In the genomic region with DNA sequence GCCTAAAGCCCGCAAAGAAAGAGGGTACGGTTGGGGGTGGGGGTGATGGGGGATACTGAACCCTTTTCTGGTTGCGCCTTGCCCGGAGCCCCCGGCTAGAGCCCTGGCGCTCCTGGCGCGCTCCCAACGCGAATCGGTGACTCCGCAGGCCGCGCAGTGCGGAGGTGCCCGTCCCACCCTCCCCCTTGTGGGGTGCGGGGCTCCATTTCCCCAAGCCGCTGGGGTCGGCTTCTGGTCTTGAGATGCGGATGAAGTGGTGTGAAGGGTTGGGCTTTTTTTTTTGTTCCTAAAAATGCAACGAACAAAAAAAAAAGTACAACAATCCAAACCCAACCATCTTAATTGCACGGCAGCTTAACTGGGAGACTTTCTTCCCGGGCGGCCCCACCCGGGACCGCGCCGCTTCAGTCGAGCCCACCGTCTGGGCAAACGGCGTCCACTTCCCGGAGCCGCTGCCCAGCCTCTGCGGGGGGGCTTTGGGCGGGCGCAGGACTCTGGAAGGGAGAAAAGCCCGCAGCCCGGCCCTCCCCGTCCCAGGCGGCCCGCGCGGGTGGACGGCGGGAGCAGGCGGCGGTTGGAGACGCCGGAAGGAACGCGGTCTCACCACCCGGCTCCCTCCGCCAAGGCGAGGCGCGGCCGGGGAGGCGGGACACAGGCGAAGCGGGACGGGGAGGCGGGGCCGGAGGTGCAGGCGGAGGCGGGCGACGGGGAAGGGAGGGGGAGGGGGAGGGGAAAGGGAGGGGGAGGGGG, we compare ENCODE assay signal across 8 cellular contexts. TPM values are rescaled to one million over a fixed set of nuclear protein-coding genes. Genes with fewer than 3 reads are reported as not detected.
DNase-seq lines count a peak whose midpoint lies in the region; ATAC-seq, FAIRE-seq and TF ChIP-seq lines count a peak whose summit lies in the region.

No MANE protein-coding gene starts in this region.

- ATAC-seq in HG03045 (IDR thresholded peaks at IDR 0.05; ENCODE audit: unreplicated experiment), result peak; percentile 63

- TF ChIP-seq CTCF in choroid plexus epithelial cell (conservative IDR thresholded peaks at IDR 0.05; ENCODE audit: low read depth, low read length), result no peak

- DNase-seq in A172 (ENCODE audit: low spot score) (peak; percentile 54), GM18507 (ENCODE audit: extremely low spot score, insufficient read length, low read depth) (peak; percentile 78), NCI-H345 (lab: John Stamatoyannopoulos, UW) (peak; percentile 75), choroid plexus epithelial cell (ENCODE audit: low read depth) (peak; percentile 96), left kidney (ENCODE audit: low read depth, low spot score) (peak; percentile 97)
- peak; percentile 91 for DNase-seq in activated CD4-positive, alpha-beta T cell treated with anti-CD3 and anti-CD28 coated beads for 48 hours
- peak; percentile 62 to 87 (median 75) for DNase-seq in stimulated activated CD4-positive, alpha-beta T cell treated with anti-CD3 and anti-CD28 coated beads, Interleukin-1b, Interleukin-23, amount 100 ng/mL, for 24 hours (ENCODE audit: low read depth in 4 of 4, low spot score in 1 of 4)

- peak; percentile 74 for FAIRE-seq in GM18507 (lab: Jason Lieb, UNC)

- peak overlapping the region; percentile 74 for H3K4me3 ChIP-seq in choroid plexus epithelial cell (ENCODE audit: low read depth, low read length)

RNA-seq across cellular contexts. Expression of gene TRIM13, which starts 0.5 kb away (rescaled TPM):
- 26.8 and 28.6 TPM in 2 replicates for total RNA-seq in A172 (2014; rRNA removed; shearing (Covaris generic))

RNA-seq across cellular contexts. Expression of gene KCNRG, which starts 18.9 kb away (rescaled TPM):
- 0.47 and 2.6 TPM in 2 replicates for total RNA-seq in A172 (2014; rRNA removed; shearing (Covaris generic))

Comparison
In these comparisons a context has a peak if more than half of its experiments do, and no peak if none do; other contexts are left out.
1. Peak in every context shown above with its lines: DNase-seq, ATAC-seq and H3K4me3 ChIP-seq.